22 cellular contexts compared by ENCODE assay signal in the genomic region with DNA sequence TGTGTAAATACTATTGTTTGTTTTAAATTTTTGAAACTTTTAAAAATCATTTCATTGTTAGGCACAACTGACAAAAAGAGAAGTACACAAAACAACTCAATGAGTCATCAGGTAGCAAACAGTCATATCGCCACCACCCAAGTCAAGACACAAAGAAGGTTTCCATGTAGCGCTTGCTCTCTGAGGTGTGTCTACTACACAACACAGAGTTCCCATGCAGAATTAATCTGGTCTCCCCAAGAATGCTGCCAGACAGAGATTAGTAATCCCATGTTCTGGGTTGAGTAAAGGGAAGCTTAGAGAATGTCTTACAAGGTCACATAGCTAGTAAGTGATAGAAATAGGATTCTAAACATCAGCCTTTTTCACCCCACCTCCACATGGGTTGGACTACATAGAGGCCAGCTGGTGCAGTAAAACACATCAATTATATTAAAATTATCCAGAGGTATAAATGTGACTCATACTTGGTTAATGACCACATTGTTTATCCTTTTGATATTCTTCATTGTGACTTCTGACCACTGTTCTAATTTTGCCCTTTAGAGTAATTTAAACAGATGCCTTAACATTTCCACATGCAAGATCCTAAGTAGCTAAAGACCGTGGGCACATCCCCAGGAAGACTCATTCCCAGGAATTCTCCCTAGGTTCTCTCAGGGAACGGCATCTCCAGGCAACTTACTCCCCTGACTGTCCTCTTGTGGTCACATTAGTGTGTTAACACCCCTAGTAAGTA.
"Had no signal": no experiment of that assay in that cellular context is flagged by ENCODE, and none has a peak within 500 bp of the region (broad histone marks: within the 10 kb centered on the region; RNA-seq: fewer than 3 reads in every experiment).

No MANE protein-coding gene starts in this region.

- H2AFZ ChIP-seq: hepatocyte, parathyroid adenoma had no signal

- H3K4me2 ChIP-seq: hepatocyte had no signal

- H3K9ac ChIP-seq: parathyroid adenoma had no signal

- H3K27ac ChIP-seq: epithelial cell of prostate, hepatocyte, left ventricle myocardium inferior, parathyroid adenoma, right lobe of liver, transverse colon had no signal

- H3K9me3 ChIP-seq: left ventricle myocardium inferior, right lobe of liver, transverse colon had no signal

- ATAC-seq: right lobe of liver; stimulated activated effector memory CD8-positive, alpha-beta T cell treated with anti-CD3 and anti-CD28 coated beads, Interleukin-12 subunit alpha, Interleukin-12 subunit beta, amount 100 ng/mL, for 72 hours; stimulated activated naive CD8-positive, alpha-beta T cell treated with anti-CD3 and anti-CD28 coated beads, Interleukin-15, amount 100 ng/mL, for 72 hours had no signal

- H3K4me3 ChIP-seq: hepatocyte, left ventricle myocardium inferior, right lobe of liver, transverse colon had no signal

- DNase-seq: activated CD4-positive, alpha-beta T cell treated with anti-CD3 and anti-CD28 coated beads for 4 hours; activated CD4-positive, alpha-beta T cell treated with anti-CD3 and anti-CD28 coated beads, Interleukin-2, amount 50 U/mL, for 48 hours; activated CD4-positive, CD25-positive, alpha-beta regulatory T cell; activated naive CD4-positive, alpha-beta T cell treated with Interleukin-2 at 50 U/mL for 16 hours; activated naive CD8-positive, alpha-beta T cell treated with anti-CD3 and anti-CD28 coated beads for 36 hours; activated T-cell treated with anti-CD3 and anti-CD28 coated beads, Interleukin-2, amount 50 U/mL, for 48 hours; glutamatergic neuron; immature natural killer cell; kidney glomerular epithelial cell; left ventricle myocardium inferior; nephron progenitor cell; nucleus accumbens; right lobe of liver; small intestine; stimulated activated CD4-positive, alpha-beta T cell treated with anti-CD3 and anti-CD28 coated beads, Interleukin-2, amount 100 ng/mL, for 24 hours; stimulated activated naive CD8-positive, alpha-beta T cell treated with anti-CD3 and anti-CD28 coated beads, Interleukin-15, amount 100 ng/mL, for 72 hours; T-helper 9 cell; transverse colon had no signal

- H3K36me3 ChIP-seq: left ventricle myocardium inferior, right lobe of liver, transverse colon had no signal

- H3K27me3 ChIP-seq: hepatocyte, right lobe of liver, transverse colon had no signal

- H3K4me1 ChIP-seq: left ventricle myocardium inferior, parathyroid adenoma, right lobe of liver, transverse colon had no signal
